In genomic region chr20:46215913-46216707, GRCh38 we compare ENCODE assay signal across 11 cellular contexts.
DNase-seq lines count a peak whose midpoint lies in the region; ATAC-seq and TF ChIP-seq lines count a peak whose summit lies in the region.
"Had no signal": no experiment of that assay in that cellular context is flagged by ENCODE, and none has a peak within 500 bp of the region (broad histone marks: within the 10 kb centered on the region; RNA-seq: fewer than 3 reads in every experiment).

No MANE protein-coding gene starts in this region.

- H3K9me3 ChIP-seq in SK-N-SH, result no peaks in the 10 kb centered on the region
- H3K9me3 ChIP-seq: spleen had no signal

- peak overlapping the region in 1 of 2 experiments; percentile 78; a peak in 2 of 4 replicates for H3K27ac ChIP-seq in SK-N-SH (ENCODE audit: low read depth in 2 of 2, low read length in 1 of 2)
- H3K27ac ChIP-seq: spleen had no signal

- DNase-seq in HEK293T (ENCODE audit: extremely low spot score) (peak; percentile 48), SK-N-SH (peak; percentile 93), glutamatergic neuron (peak; percentile 81), sciatic nerve (ENCODE audit: low spot score) (no peak)
- DNase-seq: spleen, T-helper 9 cell had no signal

- TF ChIP-seq EP300 in SK-N-SH (IDR thresholded peaks at IDR 0.05; ENCODE audit: borderline replicate concordance in 1 of 2, low read depth in 1 of 2, low read length in 1 of 2), result peak in 1 of 2 experiments; percentile 49; a peak in 1 of 4 replicates

- no peaks in the 10 kb centered on the region for H4K20me1 ChIP-seq in SK-N-SH (ENCODE audit: insufficient read depth)

- H3F3A ChIP-seq in SK-N-SH (replicated peaks; ENCODE audit: insufficient read depth), result peaks cover 3% of the 10 kb centered on the region

- no peak overlapping the region for H3K27ac Mint-ChIP-seq in glutamatergic neuron (ENCODE audit: unreplicated experiment)
- H3K27ac Mint-ChIP-seq: activated naive CD8-positive, alpha-beta T cell had no signal

- TF ChIP-seq CTCF in SK-N-SH (IDR thresholded peaks at IDR 0.05) (no peak), glutamatergic neuron (IDR thresholded peaks at IDR 0.05; ENCODE audit: partially characterized antibody, unreplicated experiment) (no peak)

- no peaks in the 10 kb centered on the region for H3K36me3 Mint-ChIP-seq in glutamatergic neuron (ENCODE audit: unreplicated experiment)
- H3K36me3 Mint-ChIP-seq: activated naive CD8-positive, alpha-beta T cell had no signal

- no peaks in the 10 kb centered on the region for H3K27me3 ChIP-seq in SK-N-SH (ENCODE audit: insufficient read depth)

- peak overlapping the region; percentile 20; the same call in 1 of the 2 replicates for H3K4me2 ChIP-seq in SK-N-SH

- peaks cover 0 to 29% of the 10 kb centered on the region in 2 experiments; a peak in 1 of 4 replicates for H3K4me1 ChIP-seq in SK-N-SH (ENCODE audit: control insufficient read depth in 1 of 2, insufficient read depth in 2 of 2, low read depth in 1 of 2, low read length in 1 of 2)
- H3K4me1 ChIP-seq: spleen had no signal

- 61% methylated on average over 4 of the region's 17 CpGs for WGBS in SK-N-SH (ENCODE audit: low lambda C conversion rate)

- CTCF ChIA-PET in HEK293T (lab: Yijun Ruan, JAX) (no interaction called here), SK-N-SH (lab: Yijun Ruan, JAX) (interaction anchor here (0.8 to 2.2 kb wide), 12 partner anchors 9 to 133 kb away, joined by 3 to 10 read pairs (median 4); no protein-coding TSS in a partner anchor)

- H3K4me1 Mint-ChIP-seq in glutamatergic neuron (ENCODE audit: low read depth, unreplicated experiment), result peaks cover 50% of the 10 kb centered on the region

- H3K4me3 Mint-ChIP-seq in glutamatergic neuron (ENCODE audit: unreplicated experiment), result no peak overlapping the region
- H3K4me3 Mint-ChIP-seq: activated naive CD8-positive, alpha-beta T cell had no signal

- H3K27me3 Mint-ChIP-seq in glutamatergic neuron (ENCODE audit: unreplicated experiment), result peaks cover 3% of the 10 kb centered on the region

- H3K4me3 ChIP-seq in SK-N-SH (ENCODE audit: low read depth in 2 of 2, low read length in 1 of 2), result no peak overlapping the region
- H3K4me3 ChIP-seq: GM12878, spleen had no signal

- no peaks in the 10 kb centered on the region for H3K79me2 ChIP-seq in SK-N-SH (ENCODE audit: insufficient read depth)

- H3K9ac ChIP-seq in SK-N-SH, result no peak overlapping the region

- ATAC-seq in sciatic nerve (peak; percentile 10), GM21515 (IDR thresholded peaks at IDR 0.05; ENCODE audit: unreplicated experiment) (no peak), GM19463 (IDR thresholded peaks at IDR 0.05; ENCODE audit: unreplicated experiment) (no peak), HG02981 (IDR thresholded peaks at IDR 0.05; ENCODE audit: unreplicated experiment) (no peak)
- ATAC-seq: GM12878 had no signal

- peaks cover 7% of the 10 kb centered on the region for H3K9me3 Mint-ChIP-seq in glutamatergic neuron (ENCODE audit: unreplicated experiment)

- no peak overlapping the region for H2AFZ ChIP-seq in SK-N-SH (ENCODE audit: low read depth)

- intact Hi-C loops in sciatic nerve (cut with DNase I), result no loop called here

- POLR2A ChIA-PET in HEK293T (lab: Yijun Ruan, JAX) (interaction anchor here (0.7 kb wide), 1 partner anchor 10 kb away, joined by 3 read pairs; no protein-coding TSS in a partner anchor), SK-N-SH (lab: Yijun Ruan, JAX) (interaction anchor here (0.9 kb wide), 1 partner anchor 148 kb away, joined by 3 read pairs; no protein-coding TSS in a partner anchor)

- peak; percentile 28 for TF ChIP-seq RAD21 in SK-N-SH (IDR thresholded peaks at IDR 0.05; ENCODE audit: low read length)

- no peaks in the 10 kb centered on the region for H3K9me2 ChIP-seq in SK-N-SH

- H3K36me3 ChIP-seq in SK-N-SH (replicated peaks in 1 of 2; ENCODE audit: control insufficient read depth in 1 of 2, insufficient read depth in 2 of 2, low read length in 1 of 2), result no peaks in the 10 kb centered on the region
- H3K36me3 ChIP-seq: spleen had no signal

TF ChIP-seq in HEK293T, 16 proteins besides CTCF, POLR2A, EP300 and RAD21:
- TF ChIP-seq, protein P1, sequence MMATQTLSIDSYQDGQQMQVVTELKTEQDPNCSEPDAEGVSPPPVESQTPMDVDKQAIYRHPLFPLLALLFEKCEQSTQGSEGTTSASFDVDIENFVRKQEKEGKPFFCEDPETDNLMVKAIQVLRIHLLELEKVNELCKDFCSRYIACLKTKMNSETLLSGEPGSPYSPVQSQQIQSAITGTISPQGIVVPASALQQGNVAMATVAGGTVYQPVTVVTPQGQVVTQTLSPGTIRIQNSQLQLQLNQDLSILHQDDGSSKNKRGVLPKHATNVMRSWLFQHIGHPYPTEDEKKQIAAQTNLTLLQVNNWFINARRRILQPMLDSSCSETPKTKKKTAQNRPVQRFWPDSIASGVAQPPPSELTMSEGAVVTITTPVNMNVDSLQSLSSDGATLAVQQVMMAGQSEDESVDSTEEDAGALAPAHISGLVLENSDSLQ (IDR thresholded peaks at IDR 0.05), result peak; percentile 56
- TF ChIP-seq FOXA1 (IDR thresholded peaks at IDR 0.05), result no peak

TF ChIP-seq in SK-N-SH, 30 proteins besides CTCF, POLR2A, EP300 and RAD21 (continues in another document):
- TF ChIP-seq FOSL2 (IDR thresholded peaks at IDR 0.05; ENCODE audit: borderline replicate concordance, low read depth) (peak; percentile 35; the same call in 1 of the 2 replicates), POLR2AphosphoS5 (IDR thresholded peaks at IDR 0.05; ENCODE audit: low read depth, low read length) (no peak), JUND (IDR thresholded peaks at IDR 0.05) (peak; percentile 50), SIN3A (IDR thresholded peaks at IDR 0.05; ENCODE audit: borderline replicate concordance, low read depth, low read length) (no peak), RCOR1 (IDR thresholded peaks at IDR 0.05; ENCODE audit: low read length) (peak; percentile 80; the same call in 1 of the 2 replicates), NFIC (IDR thresholded peaks at IDR 0.05; ENCODE audit: borderline replicate concordance) (no peak), ELF1 (IDR thresholded peaks at IDR 0.05) (no peak), NRF1 (IDR thresholded peaks at IDR 0.05; ENCODE audit: low read depth, low read length) (no peak), MXI1 (IDR thresholded peaks at IDR 0.05; ENCODE audit: low read depth, low read length) (no peak), TCF12 (IDR thresholded peaks at IDR 0.05) (peak; percentile 26; the same call in 1 of the 2 replicates), TAF1 (IDR thresholded peaks at IDR 0.05; ENCODE audit: borderline replicate concordance, low read depth, low read length) (no peak), PBX3 (IDR thresholded peaks at IDR 0.05) (0 out of 2 replicates have a peak, but pooled peaks have one; percentile 17)
- TF ChIP-seq, protein P2, sequence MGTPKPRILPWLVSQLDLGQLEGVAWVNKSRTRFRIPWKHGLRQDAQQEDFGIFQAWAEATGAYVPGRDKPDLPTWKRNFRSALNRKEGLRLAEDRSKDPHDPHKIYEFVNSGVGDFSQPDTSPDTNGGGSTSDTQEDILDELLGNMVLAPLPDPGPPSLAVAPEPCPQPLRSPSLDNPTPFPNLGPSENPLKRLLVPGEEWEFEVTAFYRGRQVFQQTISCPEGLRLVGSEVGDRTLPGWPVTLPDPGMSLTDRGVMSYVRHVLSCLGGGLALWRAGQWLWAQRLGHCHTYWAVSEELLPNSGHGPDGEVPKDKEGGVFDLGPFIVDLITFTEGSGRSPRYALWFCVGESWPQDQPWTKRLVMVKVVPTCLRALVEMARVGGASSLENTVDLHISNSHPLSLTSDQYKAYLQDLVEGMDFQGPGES (IDR thresholded peaks at IDR 0.05; ENCODE audit: low read depth, low read length), result no peak
- TF ChIP-seq, protein P3, sequence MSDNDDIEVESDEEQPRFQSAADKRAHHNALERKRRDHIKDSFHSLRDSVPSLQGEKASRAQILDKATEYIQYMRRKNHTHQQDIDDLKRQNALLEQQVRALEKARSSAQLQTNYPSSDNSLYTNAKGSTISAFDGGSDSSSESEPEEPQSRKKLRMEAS (IDR thresholded peaks at IDR 0.05; ENCODE audit: low read depth), result no peak
- TF ChIP-seq, protein P4, sequence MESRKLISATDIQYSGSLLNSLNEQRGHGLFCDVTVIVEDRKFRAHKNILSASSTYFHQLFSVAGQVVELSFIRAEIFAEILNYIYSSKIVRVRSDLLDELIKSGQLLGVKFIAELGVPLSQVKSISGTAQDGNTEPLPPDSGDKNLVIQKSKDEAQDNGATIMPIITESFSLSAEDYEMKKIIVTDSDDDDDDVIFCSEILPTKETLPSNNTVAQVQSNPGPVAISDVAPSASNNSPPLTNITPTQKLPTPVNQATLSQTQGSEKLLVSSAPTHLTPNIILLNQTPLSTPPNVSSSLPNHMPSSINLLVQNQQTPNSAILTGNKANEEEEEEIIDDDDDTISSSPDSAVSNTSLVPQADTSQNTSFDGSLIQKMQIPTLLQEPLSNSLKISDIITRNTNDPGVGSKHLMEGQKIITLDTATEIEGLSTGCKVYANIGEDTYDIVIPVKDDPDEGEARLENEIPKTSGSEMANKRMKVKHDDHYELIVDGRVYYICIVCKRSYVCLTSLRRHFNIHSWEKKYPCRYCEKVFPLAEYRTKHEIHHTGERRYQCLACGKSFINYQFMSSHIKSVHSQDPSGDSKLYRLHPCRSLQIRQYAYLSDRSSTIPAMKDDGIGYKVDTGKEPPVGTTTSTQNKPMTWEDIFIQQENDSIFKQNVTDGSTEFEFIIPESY (IDR thresholded peaks at IDR 0.05; ENCODE audit: borderline replicate concordance, low read depth), result no peak
